In the genomic region with DNA sequence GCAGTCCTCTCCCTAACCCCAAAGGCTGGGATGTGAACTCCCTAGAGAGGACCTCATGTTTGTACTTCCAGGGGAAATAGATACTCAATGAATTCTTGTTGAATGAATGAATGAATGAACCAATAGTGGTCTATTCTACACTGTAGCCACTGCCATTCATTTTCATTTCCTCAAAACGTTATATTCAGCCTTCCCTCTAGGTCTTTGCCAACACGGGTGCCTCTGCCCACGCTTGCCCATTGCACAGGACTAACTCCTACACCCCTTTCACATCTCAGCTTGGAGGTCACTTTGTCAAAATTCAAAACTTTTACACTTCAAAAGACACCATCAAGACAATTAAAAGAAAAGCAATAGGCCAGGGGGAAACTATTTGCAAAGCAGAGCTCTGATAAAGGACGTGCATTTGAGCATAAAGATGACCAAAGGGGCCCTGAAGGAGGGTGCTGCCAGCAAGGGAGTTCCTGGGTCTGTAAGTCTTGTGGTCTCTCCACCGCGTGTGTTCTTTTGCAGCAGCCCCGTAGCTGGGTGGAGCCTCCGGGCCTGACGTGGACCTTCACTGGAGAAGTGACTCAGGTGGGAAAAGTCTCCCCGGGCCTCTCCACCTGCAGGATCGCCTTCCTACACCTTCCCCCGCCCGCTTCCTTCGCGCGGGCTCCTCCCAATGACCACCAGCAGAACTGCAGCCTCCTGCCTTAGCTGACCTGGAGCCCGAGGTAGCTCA, we compare ENCODE assay signal across 8 cellular contexts.
DNase-seq lines count a peak whose midpoint lies in the region; ATAC-seq lines count a peak whose summit lies in the region.

No MANE protein-coding gene starts in this region.

- DNase-seq in activated effector memory CD4-positive, alpha-beta T cell treated with anti-CD3 and anti-CD28 coated beads, Interleukin-2, amount 50 U/mL, for 16 hours = peak; percentile 68
- no peak for DNase-seq in activated effector memory CD4-positive, alpha-beta T cell treated with Interleukin-2 at 50 U/mL for 16 hours
- DNase-seq in NCI-H2196 (lab: John Stamatoyannopoulos, UW; ENCODE audit: unreplicated experiment) (peak; percentile 80), iPS-NIHi11 (ENCODE audit: low spot score) (peak; percentile 90)
- DNase-seq in activated T-cell treated with anti-CD3 and anti-CD28 coated beads, Interleukin-2, amount 50 U/mL, for 48 hours = peak; percentile 58 to 69
- peak; percentile 15 for DNase-seq in stimulated activated CD8-positive, alpha-beta memory T cell treated with anti-CD3 and anti-CD28 coated beads, Interleukin-4, amount 100 ng/mL, for 24 hours (ENCODE audit: low read depth)
- no peak for DNase-seq in effector CD8-positive, alpha-beta T cell (lab: John Stamatoyannopoulos, UW)

- peak; percentile 67 for ATAC-seq in HG02943 (IDR thresholded peaks at IDR 0.05; ENCODE audit: low read depth, unreplicated experiment)

Comparison
In these comparisons a context has a peak if more than half of its experiments do, and no peak if none do; other contexts are left out.
1. DNase-seq: peak in activated effector memory CD4-positive, alpha-beta T cell treated with anti-CD3 and anti-CD28 coated beads, Interleukin-2, amount 50 U/mL, for 16 hours (single experiment), NCI-H2196 (single experiment), activated T-cell treated with anti-CD3 and anti-CD28 coated beads, Interleukin-2, amount 50 U/mL, for 48 hours (2 of 2), iPS-NIHi11 (single experiment) and stimulated activated CD8-positive, alpha-beta memory T cell treated with anti-CD3 and anti-CD28 coated beads, Interleukin-4, amount 100 ng/mL, for 24 hours (single experiment); none in activated effector memory CD4-positive, alpha-beta T cell treated with Interleukin-2 at 50 U/mL for 16 hours (single experiment) and effector CD8-positive, alpha-beta T cell (single experiment).